In the genomic region with DNA sequence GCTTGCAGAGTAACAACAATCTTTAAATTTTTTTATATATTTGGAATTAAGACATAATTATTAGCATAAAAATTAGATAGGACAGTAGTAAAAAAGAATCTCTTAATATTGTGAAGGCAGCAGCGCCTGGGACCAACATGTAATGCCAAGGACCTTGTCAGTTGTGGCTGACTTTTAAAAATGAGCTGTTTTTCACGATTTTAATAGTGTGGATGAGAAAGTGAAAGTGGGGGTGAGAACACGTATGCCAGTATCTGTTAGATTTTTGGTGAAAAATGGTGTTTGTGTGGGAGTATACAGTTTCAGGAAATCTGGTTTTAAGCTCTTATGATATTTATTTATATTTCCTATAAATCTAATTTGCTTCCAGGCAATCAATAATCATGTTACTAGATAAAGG, we compare ENCODE assay signal across 8 cellular contexts.
DNase-seq lines count a peak whose midpoint lies in the region; ATAC-seq, FAIRE-seq and TF ChIP-seq lines count a peak whose summit lies in the region.

No MANE protein-coding gene starts in this region.

- FAIRE-seq in GM12891 (lab: Jason Lieb, UNC) (no peak), pancreas (lab: Jason Lieb, UNC) (no peak)

- no peaks in the 10 kb centered on the region for H3K27me3 ChIP-seq in pancreas

- ATAC-seq in HG03378 (IDR thresholded peaks at IDR 0.05; ENCODE audit: unreplicated experiment) (peak; percentile 45), pancreas (peak in 1 of 4 donors; percentile 34)
- ATAC-seq in central memory CD8-positive, alpha-beta T cell (replicated peaks; ENCODE audit: extremely low read depth, poor library complexity, severe bottlenecking): peak; percentile 42

- H3K27ac Mint-ChIP-seq in central memory CD8-positive, alpha-beta T cell (ENCODE audit: low read depth): peak overlapping the region; percentile 68

- peak overlapping the region; percentile 72 for H3K4me3 Mint-ChIP-seq in central memory CD8-positive, alpha-beta T cell

- H3K4me1 ChIP-seq in pancreas: peaks cover 16 to 22% (median 19%) of the 10 kb centered on the region in 3 donors

- no peak for TF ChIP-seq CTCF in pancreas (IDR thresholded peaks at IDR 0.05)

- intact Hi-C loops in pancreas (cut with DNase I): no loop called here

- H3K9me3 Mint-ChIP-seq in central memory CD8-positive, alpha-beta T cell: no peaks in the 10 kb centered on the region

- WGBS in pancreas, 2 donors: 7 to 13% methylated on average over 3 of the region's 3 CpGs

- TF ChIP-seq POLR2A in GM12891 (IDR thresholded peaks at IDR 0.05; ENCODE audit: low read depth, low read length): peak; percentile 87

- H3K9me3 ChIP-seq in pancreas: no peaks in the 10 kb centered on the region

- H3K27me3 Mint-ChIP-seq in central memory CD8-positive, alpha-beta T cell: no peaks in the 10 kb centered on the region

- peak overlapping the region; percentile 4 to 42 (median 17) for H3K4me3 ChIP-seq in pancreas

- no peaks in the 10 kb centered on the region for H3K36me3 ChIP-seq in pancreas

- H3K4me1 Mint-ChIP-seq in central memory CD8-positive, alpha-beta T cell: peaks cover 36% of the 10 kb centered on the region

- peak overlapping the region; percentile 4 to 89 (median 72) for H3K27ac ChIP-seq in pancreas

- DNase-seq in GM12891 (ENCODE audit: insufficient read length, low spot score) (no peak), pancreas (no peak), Ammon's horn (ENCODE audit: low spot score) (no peak), ureter (ENCODE audit: low spot score) (no peak), inferior parietal cortex (ENCODE audit: extremely low spot score) (no peak)
- DNase-seq in central memory CD8-positive, alpha-beta T cell (ENCODE audit: low spot score in 2 of 2): no peak
- no peak for DNase-seq in activated effector memory CD4-positive, alpha-beta T cell treated with anti-CD3 and anti-CD28 coated beads, Interleukin-2, amount 50 U/mL, for 16 hours

- peaks cover 4% of the 10 kb centered on the region for H3K36me3 Mint-ChIP-seq in central memory CD8-positive, alpha-beta T cell (ENCODE audit: insufficient read depth)

TF ChIP-seq in GM12891, 5 proteins besides CTCF, POLR2A, EP300 and RAD21:
- TF ChIP-seq POLR2AphosphoS5 (IDR thresholded peaks at IDR 0.05; ENCODE audit: low read depth, low read length): peak; percentile 23; the same call in 1 of the 2 replicates
- peak; percentile 87; the same call in 1 of the 2 replicates for TF ChIP-seq TAF1 (IDR thresholded peaks at IDR 0.05; ENCODE audit: low read depth, low read length)
- no peak for TF ChIP-seq SPI1 (IDR thresholded peaks at IDR 0.05; ENCODE audit: low read depth, low read length)
- TF ChIP-seq POU2F2 (IDR thresholded peaks at IDR 0.05; ENCODE audit: low read depth, low read length): no peak
